10 cellular contexts compared by ENCODE assay signal in the genomic region with DNA sequence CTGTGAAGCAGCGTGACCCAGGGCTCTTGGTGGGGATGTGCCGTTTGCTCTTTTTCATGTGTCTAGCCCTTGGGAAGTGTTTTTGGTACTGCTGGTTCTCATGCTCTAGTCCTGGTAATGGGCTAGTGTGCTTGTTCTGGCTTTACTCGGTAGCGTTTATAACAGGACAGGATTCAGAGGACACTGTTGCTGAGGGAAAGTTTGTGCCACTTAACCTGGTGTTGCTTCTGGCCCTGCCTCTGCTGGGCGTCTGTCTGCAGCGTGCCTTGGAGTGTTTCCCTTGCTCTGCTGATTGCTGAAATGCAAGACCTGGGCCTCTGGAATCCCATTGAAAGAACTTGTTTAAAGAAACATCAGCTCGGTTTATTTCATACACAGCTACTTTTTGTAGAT. TPM values are rescaled to one million over a fixed set of nuclear protein-coding genes. Genes with fewer than 3 reads are reported as not detected.
A peak's percentile ranks its signal among the peaks of the same experiment; 100 is the strongest.
DNase-seq lines count a peak whose midpoint lies in the region; ATAC-seq and TF ChIP-seq lines count a peak whose summit lies in the region.
"Had no signal": no experiment of that assay in that cellular context is flagged by ENCODE, and none has a peak within 500 bp of the region (broad histone marks: within the 10 kb centered on the region; RNA-seq: fewer than 3 reads in every experiment).

No MANE protein-coding gene starts in this region.

- H3K4me3 ChIP-seq in DND-41 (ENCODE audit: low read depth in 1 of 2, low read length in 2 of 2): no peak overlapping the region
- H3K4me3 ChIP-seq: HAP-1 had no signal

- H3K27me3 ChIP-seq in DND-41 (ENCODE audit: insufficient read depth, low read length, poor library complexity): no peaks in the 10 kb centered on the region

- POLR2A ChIA-PET in activated CD4-positive, alpha-beta memory T cell treated with anti-CD3 and anti-CD28 coated beads, Interleukin-2, amount 10 ng/mL, durations not matched to agents 7 days and 5 days (lab: Charles Lee): interaction anchor here (1.0 to 1.2 kb wide), 4 partner anchors 8 to 33 kb away, joined by 3 to 4 read pairs (median 3); no protein-coding TSS in a partner anchor

- ATAC-seq in DND-41 (ENCODE audit: insufficient read depth, low read depth) (no peak), HG03175 (IDR thresholded peaks at IDR 0.05; ENCODE audit: unreplicated experiment) (peak; percentile 0), HG02798 (IDR thresholded peaks at IDR 0.05; ENCODE audit: poor library complexity, unreplicated experiment) (no peak)

- H3K36me3 Mint-ChIP-seq in activated CD4-positive, alpha-beta memory T cell treated with anti-CD3 and anti-CD28 coated beads, Interleukin-2, amount 10 ng/mL, durations not matched to agents 7 days and 5 days (ENCODE audit: low read depth): peaks cover 3% of the 10 kb centered on the region

- CTCF ChIA-PET in activated CD4-positive, alpha-beta memory T cell treated with anti-CD3 and anti-CD28 coated beads, Interleukin-2, amount 10 ng/mL, durations not matched to agents 7 days and 5 days (lab: Charles Lee): interaction anchor here (0.8 to 1.1 kb wide), 2 partner anchors 21 to 36 kb away, joined by 3 to 4 read pairs; no protein-coding TSS in a partner anchor

- peak; percentile 1 for TF ChIP-seq CTCF in DND-41 (IDR thresholded peaks at IDR 0.05; ENCODE audit: borderline replicate concordance, extremely low read depth, low read length, poor library complexity, severe bottlenecking)

- H4K20me1 ChIP-seq in DND-41 (ENCODE audit: insufficient read depth, low read length): peaks cover 74% of the 10 kb centered on the region

- DNase-seq in DND-41 (no peak), astrocyte of the hippocampus (ENCODE audit: low read depth, low spot score) (peak; percentile 72), kidney tubule cell (ENCODE audit: low spot score) (peak; percentile 38), NCI-H82 (lab: John Stamatoyannopoulos, UW) (no peak), NCI-H2171 (lab: John Stamatoyannopoulos, UW) (no peak)
- DNase-seq in activated CD4-positive, alpha-beta memory T cell treated with anti-CD3 and anti-CD28 coated beads, Interleukin-2, amount 10 ng/mL, durations not matched to agents 7 days and 5 days: no peak

- H3K9me3 Mint-ChIP-seq in activated CD4-positive, alpha-beta memory T cell treated with anti-CD3 and anti-CD28 coated beads, Interleukin-2, amount 10 ng/mL, durations not matched to agents 7 days and 5 days: no peaks in the 10 kb centered on the region
- H3K9me3 Mint-ChIP-seq: dendritic cell treated with granulocyte-macrophage colony-stimulating factor and Interleukin-4, amounts not matched to agents 40 ng/mL and 50 ng/mL, for 4 days had no signal

- H3K4me1 ChIP-seq in DND-41 (ENCODE audit: insufficient read depth, low read length): peaks cover 18% of the 10 kb centered on the region
- H3K4me1 ChIP-seq: HAP-1 had no signal

- peaks cover 22% of the 10 kb centered on the region for H3K4me1 Mint-ChIP-seq in activated CD4-positive, alpha-beta memory T cell treated with anti-CD3 and anti-CD28 coated beads, Interleukin-2, amount 10 ng/mL, durations not matched to agents 7 days and 5 days

- H3K27ac ChIP-seq in DND-41 (ENCODE audit: low read length): no peak overlapping the region

- H3K4me3 Mint-ChIP-seq in activated CD4-positive, alpha-beta memory T cell treated with anti-CD3 and anti-CD28 coated beads, Interleukin-2, amount 10 ng/mL, durations not matched to agents 7 days and 5 days: no peak overlapping the region
- H3K4me3 Mint-ChIP-seq: dendritic cell treated with granulocyte-macrophage colony-stimulating factor and Interleukin-4, amounts not matched to agents 40 ng/mL and 50 ng/mL, for 4 days had no signal

- no peaks in the 10 kb centered on the region for H3K9me3 ChIP-seq in DND-41 (ENCODE audit: insufficient read depth, low read length, severe bottlenecking)
- H3K9me3 ChIP-seq: HAP-1 had no signal

- no peak overlapping the region for H3K4me2 ChIP-seq in DND-41 (ENCODE audit: insufficient read depth, low read length)

- peaks cover 85% of the 10 kb centered on the region for H3K79me2 ChIP-seq in DND-41 (ENCODE audit: insufficient read depth, low read length)

- no peak overlapping the region for H2AFZ ChIP-seq in DND-41 (ENCODE audit: low read depth, low read length)

- H3K36me3 ChIP-seq in DND-41 (ENCODE audit: insufficient read depth, low read length): no peaks in the 10 kb centered on the region
- H3K36me3 ChIP-seq: HAP-1 had no signal

- no peak overlapping the region for H3K27ac Mint-ChIP-seq in activated CD4-positive, alpha-beta memory T cell treated with anti-CD3 and anti-CD28 coated beads, Interleukin-2, amount 10 ng/mL, durations not matched to agents 7 days and 5 days
- H3K27ac Mint-ChIP-seq: dendritic cell treated with granulocyte-macrophage colony-stimulating factor and Interleukin-4, amounts not matched to agents 40 ng/mL and 50 ng/mL, for 4 days had no signal

- no peak overlapping the region for H3K9ac ChIP-seq in DND-41 (ENCODE audit: low read depth, low read length)

- H3K27me3 Mint-ChIP-seq in activated CD4-positive, alpha-beta memory T cell treated with anti-CD3 and anti-CD28 coated beads, Interleukin-2, amount 10 ng/mL, durations not matched to agents 7 days and 5 days: peaks cover 18% of the 10 kb centered on the region

RNA-seq across cellular contexts. Expression of a gene that starts 35.0 kb away (rescaled TPM):
- 1 to 10 TPM; 9.3 to 9.5 TPM for total RNA-seq in activated CD4-positive, alpha-beta memory T cell treated with anti-CD3 and anti-CD28 coated beads, Interleukin-2, amount 10 ng/mL, durations not matched to agents 7 days and 5 days

Comparison
In these comparisons a context has a peak if more than half of its experiments do, and no peak if none do; other contexts are left out.
1. DNase-seq: peak in astrocyte of the hippocampus (single experiment) and kidney tubule cell (single experiment); none in DND-41 (single experiment), NCI-H82 (single experiment), activated CD4-positive, alpha-beta memory T cell treated with anti-CD3 and anti-CD28 coated beads, Interleukin-2, amount 10 ng/mL, durations not matched to agents 7 days and 5 days (single experiment) and NCI-H2171 (single experiment).